Comparison of ENCODE assay signal across 9 cellular contexts in genomic region chr6:159981171-159981571, GRCh38. TPM values are rescaled to one million over a fixed set of nuclear protein-coding genes. Genes with fewer than 3 reads are reported as not detected.
DNase-seq lines count a peak whose midpoint lies in the region; ATAC-seq and TF ChIP-seq lines count a peak whose summit lies in the region.
"Had no signal": no experiment of that assay in that cellular context is flagged by ENCODE, and none has a peak within 500 bp of the region (broad histone marks: within the 10 kb centered on the region; RNA-seq: fewer than 3 reads in every experiment).

No MANE protein-coding gene starts in this region.

- no peak overlapping the region for H4K91ac ChIP-seq in mesenchymal stem cell (ENCODE audit: low read length)

- H3K9me3 Mint-ChIP-seq in activated T-helper 2 cell treated with anti-CD3 and anti-CD28 coated beads, Interferon-gamma antibody, Interleukin-2, Interleukin-4, amounts not matched to agents 10 μg/mL and 5 μg/mL and 100 μg/mL, durations not matched to agents 14 hours and 24 hours and 36 hours: no peaks in the 10 kb centered on the region

- H2AK5ac ChIP-seq in mesenchymal stem cell (ENCODE audit: low read length, severe bottlenecking): no peak overlapping the region

- H2AFZ ChIP-seq in mesenchymal stem cell (ENCODE audit: low read depth, low read length): no peak overlapping the region

- H3K27me3 Mint-ChIP-seq in activated T-helper 2 cell treated with anti-CD3 and anti-CD28 coated beads, Interferon-gamma antibody, Interleukin-2, Interleukin-4, amounts not matched to agents 10 μg/mL and 5 μg/mL and 100 μg/mL, durations not matched to agents 14 hours and 24 hours and 36 hours (ENCODE audit: low read depth): no peaks in the 10 kb centered on the region

- H2BK120ac ChIP-seq in mesenchymal stem cell (ENCODE audit: low read depth, low read length): no peak overlapping the region

- no peak overlapping the region for H2BK15ac ChIP-seq in mesenchymal stem cell (ENCODE audit: low read depth, poor library complexity, severe bottlenecking)

- peak overlapping the region in 1 of 2 experiments; percentile 55 for H3K18ac ChIP-seq in mesenchymal stem cell (ENCODE audit: low read depth in 1 of 2, low read length in 2 of 2)

- no peak for TF ChIP-seq EP300 in tibial nerve (IDR thresholded peaks at IDR 0.05)

- no peak overlapping the region for H3K4me2 ChIP-seq in mesenchymal stem cell (ENCODE audit: low read length, poor library complexity, severe bottlenecking)

- H3K23ac ChIP-seq in mesenchymal stem cell (ENCODE audit: low read length in 2 of 2): no peak overlapping the region

- TF ChIP-seq POLR2A in heart left ventricle (IDR thresholded peaks at IDR 0.05): no peak
- TF ChIP-seq POLR2A in tibial nerve (IDR thresholded peaks at IDR 0.05): no peak

- TF ChIP-seq CTCF in heart left ventricle (IDR thresholded peaks at IDR 0.05) (no peak), tibial nerve (IDR thresholded peaks at IDR 0.05) (no peak)

- intact Hi-C loops in heart left ventricle (cut with DNase I) (loop anchor here in 1 of 10 donors (5.0 kb wide), 1 partner anchor 46 kb away; no protein-coding TSS in a partner anchor), left cardiac atrium (cut with DNase I) (no loop called here)
- intact Hi-C loops in activated T-helper 2 cell treated with anti-CD3 and anti-CD28 coated beads, Interferon-gamma antibody, Interleukin-2, Interleukin-4, amounts not matched to agents 10 μg/mL and 5 μg/mL and 100 μg/mL, durations not matched to agents 14 hours and 24 hours and 36 hours (cut with micrococcal nuclease): no loop called here

- H3K4me3 ChIP-seq in heart left ventricle: peak overlapping the region in 4 of 12 donors; percentile 16 to 36 (median 24)
- H3K4me3 ChIP-seq in mesenchymal stem cell (ENCODE audit: insufficient read depth in 1 of 2, low read depth in 1 of 2, low read length in 2 of 2): no peak overlapping the region
- no peak overlapping the region for H3K4me3 ChIP-seq in tibial nerve
- H3K4me3 ChIP-seq in HAP-1: no peak overlapping the region

- peak overlapping the region; percentile 35 for H3K9ac ChIP-seq in mesenchymal stem cell (ENCODE audit: low read length)

- no peak overlapping the region for H2BK5ac ChIP-seq in mesenchymal stem cell (ENCODE audit: low read depth, low read length, poor library complexity, severe bottlenecking)

- peak overlapping the region in 1 of 2 experiments; percentile 75 for H3K14ac ChIP-seq in mesenchymal stem cell (ENCODE audit: low read length in 2 of 2)

- H3K4ac ChIP-seq in mesenchymal stem cell (ENCODE audit: low read depth in 1 of 2, low read length in 2 of 2): no peak overlapping the region

- H3K36me3 ChIP-seq in heart left ventricle: no peaks in the 10 kb centered on the region
- H3K36me3 ChIP-seq in mesenchymal stem cell (ENCODE audit: control insufficient read depth in 1 of 2, insufficient read depth in 2 of 2, low read depth in 1 of 2, low read length in 2 of 2): no peaks in the 10 kb centered on the region
- H3K36me3 ChIP-seq in tibial nerve: no peaks in the 10 kb centered on the region
- no peaks in the 10 kb centered on the region for H3K36me3 ChIP-seq in HAP-1 (replicated peaks)

- in situ Hi-C loops in HAP-1 (cut with MboI; ENCODE audit: low sequenced_read_pairs): no loop called here

- 58 to 76% (median 71%) methylated on average over 7 to 8 of the region's 8 CpGs for WGBS in heart left ventricle, 4 donors
- 81% methylated on average over 8 of the region's 8 CpGs for WGBS in mesenchymal stem cell
- 82 to 84% methylated on average over 8 of the region's 8 CpGs for WGBS in tibial nerve, 2 donors

- DNase-seq in heart left ventricle (no peak), left cardiac atrium (no peak), mesenchymal stem cell (no peak), tibial nerve (ENCODE audit: low spot score in 2 of 2) (no peak), H4 (ENCODE audit: low spot score) (no peak), HAP-1 (ENCODE audit: low spot score in 2 of 2) (no peak)
- DNase-seq in activated T-helper 2 cell treated with anti-CD3 and anti-CD28 coated beads, Interferon-gamma antibody, Interleukin-2, Interleukin-4, amounts not matched to agents 10 μg/mL and 5 μg/mL and 100 μg/mL, durations not matched to agents 14 hours and 24 hours and 36 hours (ENCODE audit: low spot score): no peak
- DNase-seq: NCI-H2227 treated with DMSO at 0.1 percent for 48 hours had no signal

- peak overlapping the region in 1 of 2 experiments; percentile 26 for H2BK12ac ChIP-seq in mesenchymal stem cell (ENCODE audit: low read length in 2 of 2)

- H3K4me1 ChIP-seq in heart left ventricle (peaks cover 28 to 99% (median 87%) of the 10 kb centered on the region in 12 donors), mesenchymal stem cell (ENCODE audit: control insufficient read depth, insufficient read depth, low read depth, low read length) (peaks cover 43% of the 10 kb centered on the region), tibial nerve (peaks cover 0 to 88% (median 69%) of the 10 kb centered on the region in 4 donors), HAP-1 (peaks cover 15% of the 10 kb centered on the region)

- H3K27ac ChIP-seq in heart left ventricle: peak overlapping the region; percentile 57 to 91 (median 81)
- no peak overlapping the region for H3K27ac ChIP-seq in mesenchymal stem cell (ENCODE audit: low read length, poor library complexity, severe bottlenecking)
- peak overlapping the region in 3 of 4 donors; percentile 32 to 75 (median 65) for H3K27ac ChIP-seq in tibial nerve

- peaks cover 10% of the 10 kb centered on the region for H3K36me3 Mint-ChIP-seq in activated T-helper 2 cell treated with anti-CD3 and anti-CD28 coated beads, Interferon-gamma antibody, Interleukin-2, Interleukin-4, amounts not matched to agents 10 μg/mL and 5 μg/mL and 100 μg/mL, durations not matched to agents 14 hours and 24 hours and 36 hours (ENCODE audit: low read depth)

- H3K4me3 Mint-ChIP-seq in activated T-helper 2 cell treated with anti-CD3 and anti-CD28 coated beads, Interferon-gamma antibody, Interleukin-2, Interleukin-4, amounts not matched to agents 10 μg/mL and 5 μg/mL and 100 μg/mL, durations not matched to agents 14 hours and 24 hours and 36 hours (ENCODE audit: low read depth): peak overlapping the region; percentile 74

- H3K79me1 ChIP-seq in mesenchymal stem cell (replicated peaks; ENCODE audit: low read length, poor library complexity, severe bottlenecking): no peaks in the 10 kb centered on the region

- ATAC-seq in heart left ventricle: no peak
- no peak for ATAC-seq in left cardiac atrium
- no peak for ATAC-seq in activated CD4-positive, CD25-positive, alpha-beta regulatory T cell treated with anti-CD3 and anti-CD28 coated beads, Interleukin-2, amount 50 U/mL, for 24 hours

- H3K27me3 ChIP-seq in heart left ventricle (no peaks in the 10 kb centered on the region), mesenchymal stem cell (ENCODE audit: control insufficient read depth in 1 of 2, insufficient read depth in 1 of 2, low read length in 2 of 2) (no peaks in the 10 kb centered on the region), tibial nerve (no peaks in the 10 kb centered on the region), HAP-1 (ENCODE audit: low read depth) (no peaks in the 10 kb centered on the region)

- H3K9me3 ChIP-seq in heart left ventricle (no peaks in the 10 kb centered on the region), mesenchymal stem cell (ENCODE audit: control insufficient read depth, low read length) (no peaks in the 10 kb centered on the region), tibial nerve (no peaks in the 10 kb centered on the region), HAP-1 (no peaks in the 10 kb centered on the region)

- peaks cover 81% of the 10 kb centered on the region for H3K4me1 Mint-ChIP-seq in activated T-helper 2 cell treated with anti-CD3 and anti-CD28 coated beads, Interferon-gamma antibody, Interleukin-2, Interleukin-4, amounts not matched to agents 10 μg/mL and 5 μg/mL and 100 μg/mL, durations not matched to agents 14 hours and 24 hours and 36 hours (ENCODE audit: low read depth)

- no peak overlapping the region for H4K8ac ChIP-seq in mesenchymal stem cell (ENCODE audit: low read length)

- peak overlapping the region; percentile 96 for H3K27ac Mint-ChIP-seq in activated T-helper 2 cell treated with anti-CD3 and anti-CD28 coated beads, Interferon-gamma antibody, Interleukin-2, Interleukin-4, amounts not matched to agents 10 μg/mL and 5 μg/mL and 100 μg/mL, durations not matched to agents 14 hours and 24 hours and 36 hours

RNA-seq across cellular contexts. Expression of gene IGF2R, which starts 12.3 kb away (rescaled TPM):
- 100 to 1,000 TPM in 2 of 9 donors, 10 to 100 TPM in 7; 49.3 to 111 (median 74.0) TPM for total RNA-seq in heart left ventricle
- polyA plus RNA-seq in heart left ventricle: 10 to 100 TPM; 15.4 to 38.0 TPM
- 10 to 100 TPM; 50.1 to 56.2 TPM for total RNA-seq in left cardiac atrium
- 75.0 and 82.4 TPM in 2 replicates for total RNA-seq in activated T-helper 2 cell treated with anti-CD3 and anti-CD28 coated beads, Interferon-gamma antibody, Interleukin-2, Interleukin-4, amounts not matched to agents 10 μg/mL and 5 μg/mL and 100 μg/mL, durations not matched to agents 14 hours and 24 hours and 36 hours
- 109 TPM for polyA plus RNA-seq in mesenchymal stem cell (2013, experiment 1 of 2)
- polyA plus RNA-seq in mesenchymal stem cell (2013, experiment 2 of 2): 99.8 TPM
- total RNA-seq in tibial nerve: 10 to 100 TPM; 60.1 to 81.3 (median 68.5) TPM
- total RNA-seq in H4 (2014; rRNA removed; shearing (Covaris generic)): 19.8 and 29.8 TPM in 2 replicates
